Comparison of ENCODE assay signal across 1 cellular context in genomic region chr20:44442298-44443070, GRCh38.
TF ChIP-seq lines count a peak whose summit lies in the region.

No MANE protein-coding gene starts in this region.

TF ChIP-seq in HepG2, 621 proteins besides CTCF, POLR2A, EP300 and RAD21 (continued from another document):
- TF ChIP-seq ZNF276 (CRISPR knock-in tag; IDR thresholded peaks at IDR 0.05; ENCODE audit: low read depth) = no peak
- no peak for TF ChIP-seq TCF12 (IDR thresholded peaks at IDR 0.05)
- TF ChIP-seq TCF12 (CRISPR knock-in tag; IDR thresholded peaks at IDR 0.05) = no peak
- peak; percentile 50; the same call in 1 of the 2 replicates for TF ChIP-seq KDM2A (CRISPR knock-in tag; IDR thresholded peaks at IDR 0.05; ENCODE audit: borderline replicate concordance, low read depth)
- TF ChIP-seq ZNF547 (CRISPR knock-in tag; IDR thresholded peaks at IDR 0.05) = no peak
- TF ChIP-seq ZNF30 (CRISPR knock-in tag; IDR thresholded peaks at IDR 0.05) = no peak
- no peak for TF ChIP-seq ZNF496 (CRISPR knock-in tag; IDR thresholded peaks at IDR 0.05; ENCODE audit: insufficient replicate concordance)
- no peak for TF ChIP-seq TIGD3 (CRISPR knock-in tag; IDR thresholded peaks at IDR 0.05; ENCODE audit: borderline replicate concordance)
- TF ChIP-seq ZNF142 (CRISPR knock-in tag; IDR thresholded peaks at IDR 0.05) = peak; percentile 68; the same call in 1 of the 2 replicates
- 0 out of 2 replicates have a peak, but pooled peaks have one; percentile 30 for TF ChIP-seq PHF8 (CRISPR knock-in tag; IDR thresholded peaks at IDR 0.05)
- TF ChIP-seq ZNF557 (CRISPR knock-in tag; IDR thresholded peaks at IDR 0.05) = no peak
- peak; percentile 34 for TF ChIP-seq ZNF501 (CRISPR knock-in tag; IDR thresholded peaks at IDR 0.05)
- TF ChIP-seq ZNF24 (IDR thresholded peaks at IDR 0.05) = 0 out of 2 replicates have a peak, but pooled peaks have one; percentile 79
